ENCODE assay signal across 17 cellular contexts in genomic region chr13:95343944-95344343, GRCh38. TPM values are rescaled to one million over a fixed set of nuclear protein-coding genes. Genes with fewer than 3 reads are reported as not detected.
DNase-seq lines count a peak whose midpoint lies in the region; ATAC-seq and TF ChIP-seq lines count a peak whose summit lies in the region.
"Had no signal": no experiment of that assay in that cellular context is flagged by ENCODE, and none has a peak within 500 bp of the region (broad histone marks: within the 10 kb centered on the region; RNA-seq: fewer than 3 reads in every experiment).

No MANE protein-coding gene starts in this region.

- no peaks in the 10 kb centered on the region for H3K9me3 ChIP-seq in heart left ventricle

- ATAC-seq in heart left ventricle (peak; percentile 37 to 79 (median 48)), left cardiac atrium (no peak)
- no peak for ATAC-seq in stimulated activated effector memory CD8-positive, alpha-beta T cell treated with anti-CD3 and anti-CD28 coated beads, Interleukin-12 subunit alpha, Interleukin-12 subunit beta, amount 100 ng/mL, for 72 hours
- ATAC-seq: CD8-positive, alpha-beta T cell had no signal

- TF ChIP-seq CTCF in heart left ventricle (IDR thresholded peaks at IDR 0.05), result no peak
- TF ChIP-seq CTCF in choroid plexus epithelial cell (conservative IDR thresholded peaks at IDR 0.05; ENCODE audit: low read depth, low read length), result no peak
- TF ChIP-seq CTCF in fibroblast of the aortic adventitia (IDR thresholded peaks at IDR 0.05; ENCODE audit: insufficient read depth, low read length), result no peak

- no peak overlapping the region for H3K4me3 Mint-ChIP-seq in stimulated activated effector memory CD8-positive, alpha-beta T cell treated with anti-CD3 and anti-CD28 coated beads, Interleukin-12 subunit alpha, Interleukin-12 subunit beta, amount 100 ng/mL, for 72 hours
- H3K4me3 Mint-ChIP-seq: CD14-positive monocyte; CD8-positive, alpha-beta T cell; H9 had no signal

- no peaks in the 10 kb centered on the region for H3K27me3 ChIP-seq in heart left ventricle

- no peak overlapping the region for H3K27ac Mint-ChIP-seq in stimulated activated effector memory CD8-positive, alpha-beta T cell treated with anti-CD3 and anti-CD28 coated beads, Interleukin-12 subunit alpha, Interleukin-12 subunit beta, amount 100 ng/mL, for 72 hours
- H3K27ac Mint-ChIP-seq: CD14-positive monocyte; CD8-positive, alpha-beta T cell had no signal

- 30 to 38% (median 34%) methylated on average over 3 of the region's 3 CpGs for WGBS in heart left ventricle, 4 donors

- intact Hi-C loops in heart left ventricle (cut with DNase I), result no loop called here
- intact Hi-C loops in left cardiac atrium (cut with DNase I), result no loop called here

- no peaks in the 10 kb centered on the region for H3K4me1 Mint-ChIP-seq in stimulated activated effector memory CD8-positive, alpha-beta T cell treated with anti-CD3 and anti-CD28 coated beads, Interleukin-12 subunit alpha, Interleukin-12 subunit beta, amount 100 ng/mL, for 72 hours
- H3K4me1 Mint-ChIP-seq: CD14-positive monocyte had no signal

- H3K4me3 ChIP-seq in heart left ventricle, result no peak overlapping the region
- no peak overlapping the region for H3K4me3 ChIP-seq in choroid plexus epithelial cell (ENCODE audit: low read depth, low read length)
- H3K4me3 ChIP-seq in fibroblast of the aortic adventitia (ENCODE audit: low read depth, low read length), result no peak overlapping the region

- no peaks in the 10 kb centered on the region for H3K9me3 Mint-ChIP-seq in stimulated activated effector memory CD8-positive, alpha-beta T cell treated with anti-CD3 and anti-CD28 coated beads, Interleukin-12 subunit alpha, Interleukin-12 subunit beta, amount 100 ng/mL, for 72 hours
- H3K9me3 Mint-ChIP-seq: CD14-positive monocyte; CD8-positive, alpha-beta T cell; H9 had no signal

- peak overlapping the region in 2 of 12 donors; percentile 0 to 35 for H3K27ac ChIP-seq in heart left ventricle
- H3K27ac ChIP-seq: 22Rv1 had no signal

- H3K36me3 ChIP-seq in heart left ventricle, result no peaks in the 10 kb centered on the region

- peaks cover 0 to 9% (median 0%) of the 10 kb centered on the region in 12 donors for H3K4me1 ChIP-seq in heart left ventricle

- TF ChIP-seq POLR2A in heart left ventricle (IDR thresholded peaks at IDR 0.05), result no peak

- peak in 2 of 5 donors; percentile 14 to 20 for DNase-seq in heart left ventricle
- DNase-seq in left cardiac atrium, result no peak
- peak; percentile 54 for DNase-seq in choroid plexus epithelial cell (ENCODE audit: low read depth)
- peak; percentile 37 for DNase-seq in fibroblast of the aortic adventitia (ENCODE audit: low read depth)
- peak; percentile 94 for DNase-seq in pulmonary artery endothelial cell (ENCODE audit: low read depth, low spot score)
- DNase-seq in SW 1271 (lab: John Stamatoyannopoulos, UW), result no peak
- no peak for DNase-seq in stimulated activated effector memory CD8-positive, alpha-beta T cell treated with anti-CD3 and anti-CD28 coated beads, Interleukin-12 subunit alpha, Interleukin-12 subunit beta, amount 100 ng/mL, for 72 hours (ENCODE audit: low spot score in 2 of 2)
- DNase-seq in anterior cingulate cortex (lab: John Stamatoyannopoulos, UW), result no peak
- DNase-seq: CD8-positive, alpha-beta T cell; COR-L47; DMS153; DMS79 treated with DMSO at 0.1 percent for 48 hours; EL; GOT3; H9 had no signal

- no peaks in the 10 kb centered on the region for H3K36me3 Mint-ChIP-seq in stimulated activated effector memory CD8-positive, alpha-beta T cell treated with anti-CD3 and anti-CD28 coated beads, Interleukin-12 subunit alpha, Interleukin-12 subunit beta, amount 100 ng/mL, for 72 hours
- H3K36me3 Mint-ChIP-seq: CD14-positive monocyte; CD8-positive, alpha-beta T cell had no signal

RNA-seq across cellular contexts. Expression of gene ABCC4, which starts 42.7 kb away (rescaled TPM):
- total RNA-seq in heart left ventricle (1 to 10 TPM; 2.5 to 9.0 (median 5.5) TPM), left cardiac atrium (1 to 10 TPM; 4.4 to 8.6 TPM), fibroblast of the aortic adventitia (ENCODE audit: low replicate concordance) (20.4 and 21.4 TPM in 2 replicates), pulmonary artery endothelial cell (32.4 and 40.5 TPM in 2 replicates)
- 1 to 10 TPM in 1 of 2 donors, under 1 TPM in 1; 0.69 to 2.3 TPM for polyA plus RNA-seq in heart left ventricle

Comparison
In these comparisons a context has a peak if more than half of its experiments do, and no peak if none do; other contexts are left out.
1. ATAC-seq: peak in heart left ventricle (4 of 4); none in left cardiac atrium (0 of 2) and stimulated activated effector memory CD8-positive, alpha-beta T cell treated with anti-CD3 and anti-CD28 coated beads, Interleukin-12 subunit alpha, Interleukin-12 subunit beta, amount 100 ng/mL, for 72 hours (single experiment).
2. DNase-seq: peak in choroid plexus epithelial cell (single experiment), fibroblast of the aortic adventitia (single experiment) and pulmonary artery endothelial cell (single experiment); none in left cardiac atrium (single experiment), SW 1271 (0 of 2), stimulated activated effector memory CD8-positive, alpha-beta T cell treated with anti-CD3 and anti-CD28 coated beads, Interleukin-12 subunit alpha, Interleukin-12 subunit beta, amount 100 ng/mL, for 72 hours (0 of 2) and anterior cingulate cortex (0 of 58).